Comparison of ENCODE assay signal across 1 cellular context in genomic region chr2:203873921-203874631, GRCh38.
A peak's percentile ranks its signal among the peaks of the same experiment; 100 is the strongest.
TF ChIP-seq lines count a peak whose summit lies in the region.

No MANE protein-coding gene starts in this region.

TF ChIP-seq in HepG2, 621 proteins besides CTCF, POLR2A, EP300 and RAD21 (continued from another document):
- TF ChIP-seq FOXP4 (CRISPR knock-in tag; IDR thresholded peaks at IDR 0.05), result no peak
- no peak for TF ChIP-seq SMARCE1 (IDR thresholded peaks at IDR 0.05; ENCODE audit: borderline replicate concordance)
- TF ChIP-seq RFX1 (IDR thresholded peaks at IDR 0.05), result peak; percentile 56; the same call in 1 of the 2 replicates
- no peak for TF ChIP-seq HOXD1 (CRISPR knock-in tag; IDR thresholded peaks at IDR 0.05)
- TF ChIP-seq ZKSCAN1 (IDR thresholded peaks at IDR 0.05; ENCODE audit: low read length), result no peak
- TF ChIP-seq ZNF350 (CRISPR knock-in tag; IDR thresholded peaks at IDR 0.05; ENCODE audit: borderline replicate concordance, low read depth), result no peak
TF ChIP-seq in HepG2: peak in this region for 1.
